Comparison of ENCODE assay signal across 18 cellular contexts in the genomic region with DNA sequence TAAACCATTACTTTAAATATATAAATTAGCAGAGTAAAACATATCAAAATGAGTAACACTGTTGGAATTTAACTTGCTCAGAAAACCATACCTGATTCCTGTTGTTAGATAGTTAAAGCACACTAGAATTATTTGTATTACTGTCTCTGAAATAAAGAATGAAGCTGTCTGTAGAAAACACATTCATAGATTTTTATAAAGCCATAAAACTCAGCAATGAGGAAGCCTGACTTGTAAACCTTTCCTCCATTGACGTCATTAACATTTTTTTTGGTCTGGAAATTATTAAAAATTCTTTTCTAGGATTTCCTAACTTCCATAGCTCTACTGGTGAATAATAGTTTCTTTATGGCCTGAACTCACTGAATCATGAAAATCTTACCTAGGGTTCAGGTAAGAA.
"Had no signal": no experiment of that assay in that cellular context is flagged by ENCODE, and none has a peak within 500 bp of the region (broad histone marks: within the 10 kb centered on the region; RNA-seq: fewer than 3 reads in every experiment).

No MANE protein-coding gene starts in this region.

- DNase-seq: KBM-7, MM.1S, NCI-H1092 treated with DMSO at 0.1 percent for 48 hours, NCI-H1436, NCI-H187, NCI-H2029, NCI-H2081 treated with DMSO at 0.1 percent for 48 hours, NCI-H2171, NCI-H226, NCI-H446, NCI-H510A, NCI-H524 treated with DMSO at 0.1 percent for 48 hours, NCI-H69, NCI-H774, SHP77 had no signal

- ATAC-seq: Panc1, SK-N-SH treated with all-trans-retinoic acid at 6 μM for 48 hours had no signal

- H3K27ac ChIP-seq: HL-60 had no signal
